8 cellular contexts compared by ENCODE assay signal in the genomic region with DNA sequence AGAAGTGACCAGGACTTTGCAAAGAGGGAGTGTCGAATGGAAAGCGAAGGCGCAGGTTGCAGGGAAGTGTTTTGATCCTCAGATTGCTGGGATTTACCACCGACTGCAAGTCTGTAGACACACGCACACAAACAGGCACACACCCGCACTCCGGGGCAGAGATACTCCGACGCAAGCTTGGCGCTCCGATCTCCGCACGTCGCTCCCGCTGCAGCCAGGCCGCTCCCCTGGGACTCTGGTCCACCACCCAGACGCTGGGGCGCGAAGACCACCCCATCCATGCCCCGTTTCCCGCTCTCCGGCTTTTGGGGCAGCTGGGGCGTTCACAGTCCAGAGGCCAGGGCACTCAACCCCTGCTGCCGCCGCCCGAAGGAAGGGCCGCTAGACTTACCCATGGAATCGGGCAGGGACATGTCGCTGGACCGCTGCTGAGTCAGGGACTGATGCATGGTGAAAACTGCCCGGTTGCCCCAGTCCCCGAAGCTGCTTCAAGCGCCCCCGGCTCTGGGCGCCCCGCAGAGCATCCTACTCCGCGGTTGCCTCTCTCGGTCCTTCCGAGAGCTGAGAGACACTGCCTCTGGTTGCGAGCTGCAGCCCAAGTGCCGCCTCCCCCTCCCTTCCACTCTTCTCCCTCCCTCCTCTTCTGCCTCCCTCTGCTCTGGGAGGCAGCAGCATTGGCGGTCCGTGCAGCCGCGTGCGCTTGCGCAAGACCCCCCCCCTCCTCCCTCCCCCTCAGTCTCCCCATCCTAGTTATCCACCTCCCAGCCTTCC.
A peak's percentile ranks its signal among the peaks of the same experiment; 100 is the strongest.
DNase-seq lines count a peak whose midpoint lies in the region.

A gene (minus strand): TSS at position 601 of the 771 bp plus-strand sequence. CDS start 152 bp downstream, at position 449.

- no peaks in the 10 kb centered on the region for H3K36me3 ChIP-seq in mucosa of rectum (ENCODE audit: control insufficient read depth in 2 of 2, insufficient read depth in 2 of 2, low read length in 2 of 2)

- no peaks in the 10 kb centered on the region for H3K9me3 ChIP-seq in mucosa of rectum (ENCODE audit: control insufficient read depth in 2 of 2, low read length in 2 of 2)

- DNase-seq in NCI-H2196 (lab: John Stamatoyannopoulos, UW; ENCODE audit: unreplicated experiment) = peak; percentile 12
- no peak for DNase-seq in NCI-H2196 treated with DMSO at 0.1 percent for 48 hours (lab: John Stamatoyannopoulos, UW; ENCODE audit: unreplicated experiment)
- DNase-seq in NCI-H748 (lab: John Stamatoyannopoulos, UW; ENCODE audit: unreplicated experiment) = peak; percentile 73
- DNase-seq in cerebellar cortex (ENCODE audit: low spot score) = no peak
- no peak for DNase-seq in NOMO-1 (lab: John Stamatoyannopoulos, UW; ENCODE audit: unreplicated experiment in 2 of 2)
- DNase-seq in stimulated activated naive CD4-positive, alpha-beta T cell treated with Interleukin-2 at 50 U/mL for 16 hours (lab: John Stamatoyannopoulos, UW) = no peak

- H3K27me3 Mint-ChIP-seq in dendritic cell treated with granulocyte-macrophage colony-stimulating factor and Interleukin-4, amounts not matched to agents 40 ng/mL and 50 ng/mL, for 4 days = peaks cover 60% of the 10 kb centered on the region

- peaks cover 27% of the 10 kb centered on the region for H3K4me1 Mint-ChIP-seq in dendritic cell treated with granulocyte-macrophage colony-stimulating factor and Interleukin-4, amounts not matched to agents 40 ng/mL and 50 ng/mL, for 4 days (ENCODE audit: low read depth)

- intact Hi-C loops in dendritic cell treated with granulocyte-macrophage colony-stimulating factor and Interleukin-4, amounts not matched to agents 40 ng/mL and 50 ng/mL, for 4 days (cut with micrococcal nuclease) = no loop called here

- H3K36me3 Mint-ChIP-seq in dendritic cell treated with granulocyte-macrophage colony-stimulating factor and Interleukin-4, amounts not matched to agents 40 ng/mL and 50 ng/mL, for 4 days (ENCODE audit: low read depth) = peaks cover 6% of the 10 kb centered on the region

- no peaks in the 10 kb centered on the region for H3K9me3 Mint-ChIP-seq in dendritic cell treated with granulocyte-macrophage colony-stimulating factor and Interleukin-4, amounts not matched to agents 40 ng/mL and 50 ng/mL, for 4 days

- H3K27ac Mint-ChIP-seq in dendritic cell treated with granulocyte-macrophage colony-stimulating factor and Interleukin-4, amounts not matched to agents 40 ng/mL and 50 ng/mL, for 4 days = no peak within 1 kb of the TSS

- H3K27me3 ChIP-seq in mucosa of rectum (ENCODE audit: control insufficient read depth in 2 of 2, insufficient read depth in 2 of 2, low read length in 2 of 2) = peaks cover 26 to 34% of the 10 kb centered on the region in 2 donors

- H3K27ac ChIP-seq in mucosa of rectum (ENCODE audit: low read depth in 2 of 2, low read length in 2 of 2) = no peak within 1 kb of the TSS

- H3K4me3 Mint-ChIP-seq in dendritic cell treated with granulocyte-macrophage colony-stimulating factor and Interleukin-4, amounts not matched to agents 40 ng/mL and 50 ng/mL, for 4 days = peak within 1 kb of the TSS; percentile 80

- peak within 1 kb of the TSS; percentile 5 to 60 for H3K4me3 ChIP-seq in mucosa of rectum (ENCODE audit: low read length in 2 of 2)

- no peak within 1 kb of the TSS for H3K9ac ChIP-seq in mucosa of rectum (ENCODE audit: low read depth in 1 of 2, low read length in 2 of 2)

- peaks cover 0 to 2% of the 10 kb centered on the region in 2 donors for H3K4me1 ChIP-seq in mucosa of rectum (ENCODE audit: control insufficient read depth in 2 of 2, insufficient read depth in 2 of 2, low read length in 2 of 2)

Comparison
In these comparisons a context has a peak if more than half of its experiments do, and no peak if none do; other contexts are left out.
1. DNase-seq: peak in NCI-H2196 (single experiment) and NCI-H748 (single experiment); none in NCI-H2196 treated with DMSO at 0.1 percent for 48 hours (single experiment), cerebellar cortex (single experiment), NOMO-1 (0 of 2) and stimulated activated naive CD4-positive, alpha-beta T cell treated with Interleukin-2 at 50 U/mL for 16 hours (single experiment).